In genomic region chr6:158799051-158799792, GRCh38 we compare ENCODE assay signal across 1 cellular context.
TF ChIP-seq lines count a peak whose summit lies in the region.

No MANE protein-coding gene starts in this region.

TF ChIP-seq in HepG2, 621 proteins besides CTCF, POLR2A, EP300 and RAD21 (continued from another document and continues in another):
- TF ChIP-seq ZBTB40 (IDR thresholded peaks at IDR 0.05), result no peak
- TF ChIP-seq ZBTB40 (CRISPR knock-in tag; IDR thresholded peaks at IDR 0.05), result no peak
- TF ChIP-seq CREB1 (IDR thresholded peaks at IDR 0.05), result no peak
- TF ChIP-seq CREB1 (CRISPR knock-in tag; IDR thresholded peaks at IDR 0.05), result 0 out of 2 replicates have a peak, but pooled peaks have one; percentile 27
- TF ChIP-seq ZNF704 (CRISPR knock-in tag; IDR thresholded peaks at IDR 0.05; ENCODE audit: borderline replicate concordance), result no peak
- no peak for TF ChIP-seq ZNF10 (CRISPR knock-in tag; IDR thresholded peaks at IDR 0.05; ENCODE audit: borderline replicate concordance, low read depth)
- no peak for TF ChIP-seq HOXA9 (CRISPR knock-in tag; IDR thresholded peaks at IDR 0.05; ENCODE audit: borderline replicate concordance)
- TF ChIP-seq STAG1 (CRISPR knock-in tag; IDR thresholded peaks at IDR 0.05), result peak; percentile 40; the same call in 1 of the 2 replicates
- no peak for TF ChIP-seq NR0B2 (CRISPR knock-in tag; IDR thresholded peaks at IDR 0.05)
- no peak for TF ChIP-seq KAT2B (IDR thresholded peaks at IDR 0.05; ENCODE audit: borderline replicate concordance, low read depth, low read length)
- TF ChIP-seq SRSF9 (IDR thresholded peaks at IDR 0.05; ENCODE audit: borderline replicate concordance, insufficient read depth, low read depth, low read length, poor library complexity, severe bottlenecking), result no peak
- no peak for TF ChIP-seq CCAR2 (optimal IDR thresholded peaks at IDR 0.05; ENCODE audit: low read depth, low read length)
- no peak for TF ChIP-seq ZNF296 (CRISPR knock-in tag; conservative IDR thresholded peaks at IDR 0.05)
- TF ChIP-seq CBX5 (CRISPR knock-in tag; IDR thresholded peaks at IDR 0.05; ENCODE audit: borderline replicate concordance), result no peak; the same call in 1 of the 2 replicates
- no peak for TF ChIP-seq MYC (CRISPR knock-in tag; IDR thresholded peaks at IDR 0.05; ENCODE audit: borderline replicate concordance)
- no peak for TF ChIP-seq ZNF879 (CRISPR knock-in tag; IDR thresholded peaks at IDR 0.05)
- no peak for TF ChIP-seq REST (IDR thresholded peaks at IDR 0.05; ENCODE audit: borderline replicate concordance in 1 of 2, low read depth in 1 of 2, low read length in 2 of 2)
- 0 out of 2 replicates have a peak, but pooled peaks have one; percentile 30 for TF ChIP-seq ATF7-NPFF (CRISPR knock-in tag; IDR thresholded peaks at IDR 0.05; ENCODE audit: low read depth)
- peak; percentile 59; the same call in 1 of the 2 replicates for TF ChIP-seq HDAC2 (CRISPR knock-in tag; IDR thresholded peaks at IDR 0.05)
- no peak for TF ChIP-seq DNMT3B (CRISPR knock-in tag; conservative IDR thresholded peaks at IDR 0.05)
- no peak for TF ChIP-seq WIZ (CRISPR knock-in tag; IDR thresholded peaks at IDR 0.05)
- no peak for TF ChIP-seq TAF15 (IDR thresholded peaks at IDR 0.05; ENCODE audit: low read depth, low read length, poor library complexity, severe bottlenecking)
- peak; percentile 37 to 51; a peak in 2 of 4 replicates for TF ChIP-seq HMGXB4 (CRISPR knock-in tag; IDR thresholded peaks at IDR 0.05; ENCODE audit: borderline replicate concordance in 1 of 2, low read depth in 1 of 2)
- no peak for TF ChIP-seq ZNF232 (CRISPR knock-in tag; IDR thresholded peaks at IDR 0.05; ENCODE audit: borderline replicate concordance)
- no peak for TF ChIP-seq CBFB (CRISPR knock-in tag; IDR thresholded peaks at IDR 0.05)
- TF ChIP-seq ZNF513 (CRISPR knock-in tag; conservative IDR thresholded peaks at IDR 0.05), result no peak
- no peak for TF ChIP-seq SNAI1 (CRISPR knock-in tag; IDR thresholded peaks at IDR 0.05; ENCODE audit: borderline replicate concordance)
- peak; percentile 86 for TF ChIP-seq TARDBP (CRISPR knock-in tag; IDR thresholded peaks at IDR 0.05)
- TF ChIP-seq SCMH1 (CRISPR knock-in tag; IDR thresholded peaks at IDR 0.05; ENCODE audit: borderline replicate concordance), result no peak
- TF ChIP-seq ZNF282 (IDR thresholded peaks at IDR 0.05; ENCODE audit: partially characterized antibody), result no peak
- no peak for TF ChIP-seq HBP1 (CRISPR knock-in tag; IDR thresholded peaks at IDR 0.05; ENCODE audit: low read depth)
- no peak for TF ChIP-seq NFE2 (CRISPR knock-in tag; IDR thresholded peaks at IDR 0.05)
- TF ChIP-seq HOMEZ (CRISPR knock-in tag; IDR thresholded peaks at IDR 0.05; ENCODE audit: low read depth), result peak; percentile 85; the same call in 1 of the 2 replicates
- no peak for TF ChIP-seq ZBTB8A (CRISPR knock-in tag; IDR thresholded peaks at IDR 0.05; ENCODE audit: borderline replicate concordance, low read depth)
- TF ChIP-seq CENPBD1 (CRISPR knock-in tag; IDR thresholded peaks at IDR 0.05; ENCODE audit: borderline replicate concordance, low read depth), result no peak
- no peak for TF ChIP-seq DMAP1 (CRISPR knock-in tag; IDR thresholded peaks at IDR 0.05)
- TF ChIP-seq ZNF781 (CRISPR knock-in tag; IDR thresholded peaks at IDR 0.05; ENCODE audit: borderline replicate concordance, not compliant biosample characterization), result peak; percentile 28
- no peak for TF ChIP-seq NRL (CRISPR knock-in tag; IDR thresholded peaks at IDR 0.05; ENCODE audit: borderline replicate concordance)
